9 cellular contexts compared by ENCODE assay signal in the genomic region with DNA sequence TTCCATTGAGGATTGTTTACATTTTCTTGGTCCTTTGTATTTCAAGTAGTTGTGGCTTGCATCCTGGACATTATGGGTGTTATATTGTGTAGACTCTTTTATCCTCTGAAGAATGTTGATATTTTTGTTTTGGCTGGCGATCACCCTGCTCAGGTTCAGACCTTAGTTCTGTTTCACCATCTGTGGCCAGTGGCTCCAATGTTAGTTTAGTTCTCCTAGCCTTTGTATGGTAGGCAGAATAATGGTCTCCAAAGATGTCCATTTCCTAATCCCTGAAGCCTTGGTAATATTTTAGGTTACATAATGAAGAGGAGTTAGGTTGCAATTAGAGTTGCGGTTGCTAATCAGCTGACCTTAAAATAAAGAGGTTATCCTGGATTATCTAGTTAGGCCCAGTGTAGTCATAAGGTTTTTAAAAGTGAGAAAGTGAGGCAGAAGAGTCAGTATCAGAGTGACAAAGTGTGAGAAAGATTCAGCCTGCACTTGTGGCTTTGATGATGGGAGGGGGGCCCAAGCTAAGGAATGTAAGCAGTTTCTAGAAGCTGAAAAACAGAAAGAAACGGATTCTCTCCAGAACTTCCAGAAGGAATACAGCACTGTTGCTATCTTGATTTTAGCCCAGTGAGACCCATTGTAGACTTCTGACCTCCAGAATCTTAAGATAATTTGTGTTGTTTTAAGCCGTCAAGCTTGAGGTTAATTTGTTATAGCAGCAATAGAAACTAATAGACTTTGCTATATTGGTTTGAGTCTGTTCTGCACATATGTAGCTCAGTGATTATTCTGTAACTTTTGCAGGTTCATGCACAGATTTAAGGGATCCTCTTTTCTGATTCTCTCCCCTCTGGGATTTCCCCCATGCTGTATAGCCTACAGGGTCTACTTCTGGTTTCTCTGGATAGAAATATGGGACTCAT. TPM values are rescaled to one million over a fixed set of nuclear protein-coding genes. Genes with fewer than 3 reads are reported as not detected.
DNase-seq lines count a peak whose midpoint lies in the region; ATAC-seq and TF ChIP-seq lines count a peak whose summit lies in the region.
"Had no signal": no experiment of that assay in that cellular context is flagged by ENCODE, and none has a peak within 500 bp of the region (broad histone marks: within the 10 kb centered on the region; RNA-seq: fewer than 3 reads in every experiment).

No MANE protein-coding gene starts in this region.

- peaks cover 28% of the 10 kb centered on the region for H3K36me3 Mint-ChIP-seq in CD4-positive, alpha-beta T cell (ENCODE audit: low read depth)
- peaks cover 6% of the 10 kb centered on the region for H3K36me3 Mint-ChIP-seq in activated naive CD4-positive, alpha-beta T cell treated with anti-CD3 and anti-CD28 coated beads for 36 hours (ENCODE audit: low read depth)

- peak overlapping the region; percentile 88 for H3K27ac Mint-ChIP-seq in CD4-positive, alpha-beta T cell
- H3K27ac Mint-ChIP-seq in activated naive CD4-positive, alpha-beta T cell treated with anti-CD3 and anti-CD28 coated beads for 36 hours, result peak overlapping the region; percentile 86

- no peak for TF ChIP-seq EP300 in suprapubic skin (IDR thresholded peaks at IDR 0.05)

- no peaks in the 10 kb centered on the region for H3K9me3 ChIP-seq in CD4-positive, alpha-beta T cell (ENCODE audit: control insufficient read depth, low read length)
- no peaks in the 10 kb centered on the region for H3K9me3 ChIP-seq in suprapubic skin

- intact Hi-C loops in CD4-positive, alpha-beta T cell (cut with DNase I, micrococcal nuclease), result loop anchor here in 1 of 2 experiments (2.0 kb wide), 1 partner anchor 13 kb away; no protein-coding TSS in a partner anchor
- intact Hi-C loops in activated naive CD4-positive, alpha-beta T cell treated with anti-CD3 and anti-CD28 coated beads for 36 hours (cut with micrococcal nuclease), result loop anchor here (1.0 to 5.0 kb wide), 7 partner anchors 22 to 295 kb away; partner anchors contain the start of genes CAST and ERAP1

- H3K36me3 ChIP-seq in suprapubic skin, result no peaks in the 10 kb centered on the region

- H3K27me3 ChIP-seq in CD4-positive, alpha-beta T cell (ENCODE audit: control insufficient read depth, insufficient read depth, low read length), result no peaks in the 10 kb centered on the region
- H3K27me3 ChIP-seq in suprapubic skin, result no peaks in the 10 kb centered on the region

- no peak overlapping the region for H3K4me3 ChIP-seq in suprapubic skin

- H3K4me1 Mint-ChIP-seq in CD4-positive, alpha-beta T cell (ENCODE audit: low read depth), result peaks cover 83% of the 10 kb centered on the region
- H3K4me1 Mint-ChIP-seq in activated naive CD4-positive, alpha-beta T cell treated with anti-CD3 and anti-CD28 coated beads for 36 hours (ENCODE audit: low read depth), result peaks cover 78% of the 10 kb centered on the region

- no peaks in the 10 kb centered on the region for H3K9me3 Mint-ChIP-seq in CD4-positive, alpha-beta T cell
- H3K9me3 Mint-ChIP-seq in activated naive CD4-positive, alpha-beta T cell treated with anti-CD3 and anti-CD28 coated beads for 36 hours, result no peaks in the 10 kb centered on the region

- WGBS in suprapubic skin, result 88% methylated on average over 4 of the region's 4 CpGs

- H3K27me3 Mint-ChIP-seq in CD4-positive, alpha-beta T cell, result no peaks in the 10 kb centered on the region
- no peaks in the 10 kb centered on the region for H3K27me3 Mint-ChIP-seq in activated naive CD4-positive, alpha-beta T cell treated with anti-CD3 and anti-CD28 coated beads for 36 hours (ENCODE audit: low read depth)

- CTCF ChIA-PET in CD4-positive, alpha-beta T cell (lab: Charles Lee), result interaction anchor here (1.0 to 1.3 kb wide), 3 partner anchors 17 to 40 kb away, joined by 3 to 4 read pairs (median 4); partner anchors contain the start of gene LNPEP
- CTCF ChIA-PET in activated naive CD4-positive, alpha-beta T cell treated with anti-CD3 and anti-CD28 coated beads for 36 hours (lab: Charles Lee), result interaction anchor here (0.6 to 1.5 kb wide), 7 partner anchors 9 to 95 kb away, joined by 3 to 4 read pairs (median 3); partner anchors contain the start of gene LNPEP

- no peak for TF ChIP-seq CTCF in CD4-positive, alpha-beta T cell (IDR thresholded peaks at IDR 0.05)
- TF ChIP-seq CTCF in suprapubic skin (IDR thresholded peaks at IDR 0.05), result no peak

- no peak for ATAC-seq in CD4-positive, alpha-beta T cell (ENCODE audit: poor library complexity)
- peak; percentile 49 for ATAC-seq in GM18909 (IDR thresholded peaks at IDR 0.05; ENCODE audit: poor library complexity, unreplicated experiment)
- ATAC-seq in HG03066 (IDR thresholded peaks at IDR 0.05; ENCODE audit: low read depth, unreplicated experiment), result peak; percentile 34

- H3K4me3 Mint-ChIP-seq in CD4-positive, alpha-beta T cell, result peak overlapping the region; percentile 79
- peak overlapping the region; percentile 64 for H3K4me3 Mint-ChIP-seq in activated naive CD4-positive, alpha-beta T cell treated with anti-CD3 and anti-CD28 coated beads for 36 hours

- H3K27ac ChIP-seq in CD4-positive, alpha-beta T cell (ENCODE audit: low read depth, low read length), result peak overlapping the region; percentile 48
- no peak overlapping the region for H3K27ac ChIP-seq in suprapubic skin

- H3K4me1 ChIP-seq in suprapubic skin, result peaks cover 48% of the 10 kb centered on the region

- TF ChIP-seq POLR2A in suprapubic skin (IDR thresholded peaks at IDR 0.05), result no peak

- POLR2A ChIA-PET in CD4-positive, alpha-beta T cell (lab: Charles Lee), result interaction anchor here (0.6 to 2.1 kb wide), 10 partner anchors 14 to 149 kb away, joined by 3 to 23 read pairs (median 4); partner anchors contain the start of genes ERAP1 and LNPEP

- DNase-seq in CD4-positive, alpha-beta T cell, result no peak
- peak; percentile 73 for DNase-seq in activated naive CD4-positive, alpha-beta T cell treated with anti-CD3 and anti-CD28 coated beads for 36 hours
- no peak for DNase-seq in retina
- DNase-seq in suprapubic skin (ENCODE audit: low spot score in 2 of 2), result no peak
- DNase-seq in NCI-H146 treated with DMSO at 0.1 percent for 48 hours (lab: John Stamatoyannopoulos, UW; ENCODE audit: unreplicated experiment), result no peak
- no peak for DNase-seq in midbrain (lab: John Stamatoyannopoulos, UW)
- DNase-seq: activated CD8-positive, alpha-beta memory T cell treated with anti-CD3 and anti-CD28 coated beads for 24 hours had no signal

RNA-seq across cellular contexts. Expression of gene LNPEP, which starts 21.5 kb away (rescaled TPM):
- total RNA-seq in CD4-positive, alpha-beta T cell, result 10 to 100 TPM; 52.0 to 52.7 TPM
- 10 to 100 TPM; 76.1 to 77.7 TPM for total RNA-seq in activated naive CD4-positive, alpha-beta T cell treated with anti-CD3 and anti-CD28 coated beads for 36 hours
- total RNA-seq in suprapubic skin, result 100 to 1,000 TPM in 1 of 4 donors, 10 to 100 TPM in 3; 43.7 to 107 (median 69.9) TPM
